1 cellular context compared by ENCODE assay signal in the genomic region with DNA sequence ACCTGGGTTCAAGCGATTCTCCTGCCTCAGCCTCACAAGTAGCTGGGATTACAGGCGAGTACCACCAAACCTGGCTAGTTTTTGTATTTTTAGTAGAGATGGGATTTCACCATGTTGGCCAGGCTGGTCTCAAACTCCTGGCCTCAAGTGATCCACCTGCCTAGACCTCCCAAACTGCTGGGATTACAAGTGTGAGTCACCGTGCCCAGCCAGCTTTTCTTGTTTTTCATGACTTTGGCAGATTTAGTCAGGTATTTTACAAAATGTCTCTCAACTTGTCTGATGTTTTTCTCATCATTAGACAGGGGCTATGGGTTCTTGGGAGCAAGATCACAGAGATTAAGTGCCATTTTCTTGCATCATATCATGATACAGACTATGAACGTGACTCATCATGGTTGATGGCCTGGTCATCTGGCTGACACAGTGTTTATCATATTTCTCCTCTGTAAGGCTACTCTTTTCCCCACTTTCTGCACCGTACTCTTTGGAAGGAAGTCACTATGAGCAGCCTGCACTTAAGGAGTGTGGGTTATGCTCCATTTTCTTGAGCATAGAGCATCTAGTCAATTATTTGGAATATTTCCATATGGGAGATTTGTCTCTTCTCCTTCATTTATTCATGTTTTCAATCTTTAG.
TF ChIP-seq lines count a peak whose summit lies in the region.

No MANE protein-coding gene starts in this region.

TF ChIP-seq in K562, 482 proteins besides CTCF, POLR2A, EP300 and RAD21 (continued from another document and continues in another):
- TF ChIP-seq, protein P1, sequence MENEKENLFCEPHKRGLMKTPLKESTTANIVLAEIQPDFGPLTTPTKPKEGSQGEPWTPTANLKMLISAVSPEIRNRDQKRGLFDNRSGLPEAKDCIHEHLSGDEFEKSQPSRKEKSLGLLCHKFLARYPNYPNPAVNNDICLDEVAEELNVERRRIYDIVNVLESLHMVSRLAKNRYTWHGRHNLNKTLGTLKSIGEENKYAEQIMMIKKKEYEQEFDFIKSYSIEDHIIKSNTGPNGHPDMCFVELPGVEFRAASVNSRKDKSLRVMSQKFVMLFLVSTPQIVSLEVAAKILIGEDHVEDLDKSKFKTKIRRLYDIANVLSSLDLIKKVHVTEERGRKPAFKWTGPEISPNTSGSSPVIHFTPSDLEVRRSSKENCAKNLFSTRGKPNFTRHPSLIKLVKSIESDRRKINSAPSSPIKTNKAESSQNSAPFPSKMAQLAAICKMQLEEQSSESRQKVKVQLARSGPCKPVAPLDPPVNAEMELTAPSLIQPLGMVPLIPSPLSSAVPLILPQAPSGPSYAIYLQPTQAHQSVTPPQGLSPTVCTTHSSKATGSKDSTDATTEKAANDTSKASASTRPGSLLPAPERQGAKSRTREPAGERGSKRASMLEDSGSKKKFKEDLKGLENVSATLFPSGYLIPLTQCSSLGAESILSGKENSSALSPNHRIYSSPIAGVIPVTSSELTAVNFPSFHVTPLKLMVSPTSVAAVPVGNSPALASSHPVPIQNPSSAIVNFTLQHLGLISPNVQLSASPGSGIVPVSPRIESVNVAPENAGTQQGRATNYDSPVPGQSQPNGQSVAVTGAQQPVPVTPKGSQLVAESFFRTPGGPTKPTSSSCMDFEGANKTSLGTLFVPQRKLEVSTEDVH (IDR thresholded peaks at IDR 0.05; ENCODE audit: low read depth, partially characterized antibody), result no peak
- TF ChIP-seq, protein P2, sequence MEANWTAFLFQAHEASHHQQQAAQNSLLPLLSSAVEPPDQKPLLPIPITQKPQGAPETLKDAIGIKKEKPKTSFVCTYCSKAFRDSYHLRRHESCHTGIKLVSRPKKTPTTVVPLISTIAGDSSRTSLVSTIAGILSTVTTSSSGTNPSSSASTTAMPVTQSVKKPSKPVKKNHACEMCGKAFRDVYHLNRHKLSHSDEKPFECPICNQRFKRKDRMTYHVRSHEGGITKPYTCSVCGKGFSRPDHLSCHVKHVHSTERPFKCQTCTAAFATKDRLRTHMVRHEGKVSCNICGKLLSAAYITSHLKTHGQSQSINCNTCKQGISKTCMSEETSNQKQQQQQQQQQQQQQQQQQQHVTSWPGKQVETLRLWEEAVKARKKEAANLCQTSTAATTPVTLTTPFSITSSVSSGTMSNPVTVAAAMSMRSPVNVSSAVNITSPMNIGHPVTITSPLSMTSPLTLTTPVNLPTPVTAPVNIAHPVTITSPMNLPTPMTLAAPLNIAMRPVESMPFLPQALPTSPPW (CRISPR knock-in tag; IDR thresholded peaks at IDR 0.05), result peak; percentile 56
- TF ChIP-seq ZNF263 (CRISPR knock-in tag; IDR thresholded peaks at IDR 0.05; ENCODE audit: borderline replicate concordance) (no peak), NCOA6 (IDR thresholded peaks at IDR 0.05) (no peak), RCOR1 (IDR thresholded peaks at IDR 0.05; ENCODE audit: borderline replicate concordance in 1 of 2, low read depth in 2 of 2, low read length in 2 of 2) (peak in 1 of 2 experiments; percentile 82; a peak in 2 of 4 replicates), SREBF1 (IDR thresholded peaks at IDR 0.05; ENCODE audit: borderline replicate concordance, low read depth, low read length) (no peak), BDP1 (IDR thresholded peaks at IDR 0.05; ENCODE audit: insufficient read depth, insufficient read length) (no peak), SMARCE1 (IDR thresholded peaks at IDR 0.05) (peak; percentile 97), MEF2D (tag; conservative IDR thresholded peaks at IDR 0.05; ENCODE audit: low read depth) (peak; percentile 46; the same call in 1 of the 2 replicates), NFXL1 (CRISPR knock-in tag; IDR thresholded peaks at IDR 0.05) (no peak), ARHGAP35 (IDR thresholded peaks at IDR 0.05; ENCODE audit: partially characterized antibody) (no peak), ZNF589 (CRISPR knock-in tag; IDR thresholded peaks at IDR 0.05; ENCODE audit: low read depth) (peak; percentile 75; the same call in 1 of the 2 replicates), NR2F6 (CRISPR knock-in tag; IDR thresholded peaks at IDR 0.05) (no peak), SP2 (IDR thresholded peaks at IDR 0.05; ENCODE audit: extremely low read depth, low read depth, low read length, poor library complexity, severe bottlenecking) (no peak), HNRNPK (IDR thresholded peaks at IDR 0.05; ENCODE audit: low read depth, low read length, poor library complexity, severe bottlenecking) (no peak), FOXP1 (CRISPR knock-in tag; IDR thresholded peaks at IDR 0.05) (no peak), KLF1 (tag; IDR thresholded peaks at IDR 0.05) (0 out of 2 replicates have a peak, but pooled peaks have one; percentile 40), SIN3A (IDR thresholded peaks at IDR 0.05; ENCODE audit: borderline replicate concordance in 2 of 2, control insufficient read depth in 1 of 2, low read depth in 2 of 2, low read length in 2 of 2) (no peak), ZNF561 (CRISPR knock-in tag; conservative IDR thresholded peaks at IDR 0.05) (no peak), TCFL5 (CRISPR knock-in tag; conservative IDR thresholded peaks at IDR 0.05) (no peak), RBM15 (IDR thresholded peaks at IDR 0.05; ENCODE audit: insufficient read depth, low read length) (no peak)
- TF ChIP-seq, protein P3, sequence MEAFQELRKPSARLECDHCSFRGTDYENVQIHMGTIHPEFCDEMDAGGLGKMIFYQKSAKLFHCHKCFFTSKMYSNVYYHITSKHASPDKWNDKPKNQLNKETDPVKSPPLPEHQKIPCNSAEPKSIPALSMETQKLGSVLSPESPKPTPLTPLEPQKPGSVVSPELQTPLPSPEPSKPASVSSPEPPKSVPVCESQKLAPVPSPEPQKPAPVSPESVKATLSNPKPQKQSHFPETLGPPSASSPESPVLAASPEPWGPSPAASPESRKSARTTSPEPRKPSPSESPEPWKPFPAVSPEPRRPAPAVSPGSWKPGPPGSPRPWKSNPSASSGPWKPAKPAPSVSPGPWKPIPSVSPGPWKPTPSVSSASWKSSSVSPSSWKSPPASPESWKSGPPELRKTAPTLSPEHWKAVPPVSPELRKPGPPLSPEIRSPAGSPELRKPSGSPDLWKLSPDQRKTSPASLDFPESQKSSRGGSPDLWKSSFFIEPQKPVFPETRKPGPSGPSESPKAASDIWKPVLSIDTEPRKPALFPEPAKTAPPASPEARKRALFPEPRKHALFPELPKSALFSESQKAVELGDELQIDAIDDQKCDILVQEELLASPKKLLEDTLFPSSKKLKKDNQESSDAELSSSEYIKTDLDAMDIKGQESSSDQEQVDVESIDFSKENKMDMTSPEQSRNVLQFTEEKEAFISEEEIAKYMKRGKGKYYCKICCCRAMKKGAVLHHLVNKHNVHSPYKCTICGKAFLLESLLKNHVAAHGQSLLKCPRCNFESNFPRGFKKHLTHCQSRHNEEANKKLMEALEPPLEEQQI (IDR thresholded peaks at IDR 0.05), result peak; percentile 61; the same call in 1 of the 2 replicates
- TF ChIP-seq, protein P4, sequence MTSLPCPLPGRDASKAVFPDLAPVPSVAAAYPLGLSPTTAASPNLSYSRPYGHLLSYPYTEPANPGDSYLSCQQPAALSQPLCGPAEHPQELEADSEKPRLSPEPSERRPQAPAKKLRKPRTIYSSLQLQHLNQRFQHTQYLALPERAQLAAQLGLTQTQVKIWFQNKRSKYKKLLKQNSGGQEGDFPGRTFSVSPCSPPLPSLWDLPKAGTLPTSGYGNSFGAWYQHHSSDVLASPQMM (CRISPR knock-in tag; IDR thresholded peaks at IDR 0.05), result no peak
- TF ChIP-seq, protein P5, sequence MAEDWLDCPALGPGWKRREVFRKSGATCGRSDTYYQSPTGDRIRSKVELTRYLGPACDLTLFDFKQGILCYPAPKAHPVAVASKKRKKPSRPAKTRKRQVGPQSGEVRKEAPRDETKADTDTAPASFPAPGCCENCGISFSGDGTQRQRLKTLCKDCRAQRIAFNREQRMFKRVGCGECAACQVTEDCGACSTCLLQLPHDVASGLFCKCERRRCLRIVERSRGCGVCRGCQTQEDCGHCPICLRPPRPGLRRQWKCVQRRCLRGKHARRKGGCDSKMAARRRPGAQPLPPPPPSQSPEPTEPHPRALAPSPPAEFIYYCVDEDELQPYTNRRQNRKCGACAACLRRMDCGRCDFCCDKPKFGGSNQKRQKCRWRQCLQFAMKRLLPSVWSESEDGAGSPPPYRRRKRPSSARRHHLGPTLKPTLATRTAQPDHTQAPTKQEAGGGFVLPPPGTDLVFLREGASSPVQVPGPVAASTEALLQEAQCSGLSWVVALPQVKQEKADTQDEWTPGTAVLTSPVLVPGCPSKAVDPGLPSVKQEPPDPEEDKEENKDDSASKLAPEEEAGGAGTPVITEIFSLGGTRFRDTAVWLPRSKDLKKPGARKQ (CRISPR knock-in tag; IDR thresholded peaks at IDR 0.05), result no peak
- TF ChIP-seq, protein P6, sequence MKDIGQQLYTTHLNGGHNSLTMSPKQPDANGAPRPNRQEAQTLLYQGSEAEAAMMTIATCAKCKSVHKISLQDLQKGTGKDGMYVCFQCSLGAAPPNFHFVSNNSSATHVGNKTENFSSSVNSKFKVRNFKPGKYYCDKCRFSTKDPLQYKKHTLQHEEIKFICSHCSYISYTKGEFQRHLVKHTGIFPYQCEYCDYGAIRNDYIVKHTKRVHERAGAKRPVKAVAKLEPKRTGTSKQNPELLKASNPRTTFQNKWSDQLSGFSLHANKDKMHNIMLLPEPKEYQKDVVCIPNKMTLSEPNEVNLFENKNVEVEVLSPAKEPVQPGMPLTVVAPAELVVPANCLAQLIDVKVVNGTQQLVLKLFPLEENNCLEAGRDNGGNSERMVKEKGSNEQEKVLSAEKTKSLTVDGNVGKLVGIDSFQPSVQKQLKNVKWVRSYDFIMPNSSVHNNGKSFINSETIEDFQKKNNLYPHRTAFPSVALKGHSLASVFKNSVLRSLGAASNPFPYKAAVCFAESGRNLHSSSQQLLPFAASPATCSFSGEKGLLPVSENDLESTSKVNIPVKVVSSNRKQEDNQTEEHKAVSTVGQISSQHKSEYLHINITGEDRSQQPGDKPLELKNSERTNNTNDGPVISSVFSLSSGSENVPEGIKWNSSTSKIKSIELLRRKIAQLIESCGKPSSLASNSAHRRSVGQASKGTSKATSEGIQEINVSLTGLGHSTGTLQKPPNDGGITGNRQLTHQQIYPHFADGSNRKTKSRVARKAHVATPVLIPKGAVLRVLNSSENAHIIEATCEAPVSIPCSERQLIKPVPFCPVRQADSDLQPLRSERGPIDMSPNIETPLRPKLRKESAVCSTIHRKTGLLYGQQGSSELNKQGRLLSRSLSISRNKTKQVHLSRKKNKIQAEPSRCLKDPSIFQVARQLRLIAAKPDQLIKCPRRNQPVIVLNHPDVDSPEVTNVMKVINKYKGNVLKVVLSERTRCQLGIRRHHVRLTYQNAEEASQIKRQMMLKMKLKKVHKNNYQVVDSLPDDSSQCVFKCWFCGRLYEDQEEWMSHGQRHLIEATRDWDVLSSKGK (CRISPR knock-in tag; IDR thresholded peaks at IDR 0.05), result no peak
- TF ChIP-seq, protein P7, sequence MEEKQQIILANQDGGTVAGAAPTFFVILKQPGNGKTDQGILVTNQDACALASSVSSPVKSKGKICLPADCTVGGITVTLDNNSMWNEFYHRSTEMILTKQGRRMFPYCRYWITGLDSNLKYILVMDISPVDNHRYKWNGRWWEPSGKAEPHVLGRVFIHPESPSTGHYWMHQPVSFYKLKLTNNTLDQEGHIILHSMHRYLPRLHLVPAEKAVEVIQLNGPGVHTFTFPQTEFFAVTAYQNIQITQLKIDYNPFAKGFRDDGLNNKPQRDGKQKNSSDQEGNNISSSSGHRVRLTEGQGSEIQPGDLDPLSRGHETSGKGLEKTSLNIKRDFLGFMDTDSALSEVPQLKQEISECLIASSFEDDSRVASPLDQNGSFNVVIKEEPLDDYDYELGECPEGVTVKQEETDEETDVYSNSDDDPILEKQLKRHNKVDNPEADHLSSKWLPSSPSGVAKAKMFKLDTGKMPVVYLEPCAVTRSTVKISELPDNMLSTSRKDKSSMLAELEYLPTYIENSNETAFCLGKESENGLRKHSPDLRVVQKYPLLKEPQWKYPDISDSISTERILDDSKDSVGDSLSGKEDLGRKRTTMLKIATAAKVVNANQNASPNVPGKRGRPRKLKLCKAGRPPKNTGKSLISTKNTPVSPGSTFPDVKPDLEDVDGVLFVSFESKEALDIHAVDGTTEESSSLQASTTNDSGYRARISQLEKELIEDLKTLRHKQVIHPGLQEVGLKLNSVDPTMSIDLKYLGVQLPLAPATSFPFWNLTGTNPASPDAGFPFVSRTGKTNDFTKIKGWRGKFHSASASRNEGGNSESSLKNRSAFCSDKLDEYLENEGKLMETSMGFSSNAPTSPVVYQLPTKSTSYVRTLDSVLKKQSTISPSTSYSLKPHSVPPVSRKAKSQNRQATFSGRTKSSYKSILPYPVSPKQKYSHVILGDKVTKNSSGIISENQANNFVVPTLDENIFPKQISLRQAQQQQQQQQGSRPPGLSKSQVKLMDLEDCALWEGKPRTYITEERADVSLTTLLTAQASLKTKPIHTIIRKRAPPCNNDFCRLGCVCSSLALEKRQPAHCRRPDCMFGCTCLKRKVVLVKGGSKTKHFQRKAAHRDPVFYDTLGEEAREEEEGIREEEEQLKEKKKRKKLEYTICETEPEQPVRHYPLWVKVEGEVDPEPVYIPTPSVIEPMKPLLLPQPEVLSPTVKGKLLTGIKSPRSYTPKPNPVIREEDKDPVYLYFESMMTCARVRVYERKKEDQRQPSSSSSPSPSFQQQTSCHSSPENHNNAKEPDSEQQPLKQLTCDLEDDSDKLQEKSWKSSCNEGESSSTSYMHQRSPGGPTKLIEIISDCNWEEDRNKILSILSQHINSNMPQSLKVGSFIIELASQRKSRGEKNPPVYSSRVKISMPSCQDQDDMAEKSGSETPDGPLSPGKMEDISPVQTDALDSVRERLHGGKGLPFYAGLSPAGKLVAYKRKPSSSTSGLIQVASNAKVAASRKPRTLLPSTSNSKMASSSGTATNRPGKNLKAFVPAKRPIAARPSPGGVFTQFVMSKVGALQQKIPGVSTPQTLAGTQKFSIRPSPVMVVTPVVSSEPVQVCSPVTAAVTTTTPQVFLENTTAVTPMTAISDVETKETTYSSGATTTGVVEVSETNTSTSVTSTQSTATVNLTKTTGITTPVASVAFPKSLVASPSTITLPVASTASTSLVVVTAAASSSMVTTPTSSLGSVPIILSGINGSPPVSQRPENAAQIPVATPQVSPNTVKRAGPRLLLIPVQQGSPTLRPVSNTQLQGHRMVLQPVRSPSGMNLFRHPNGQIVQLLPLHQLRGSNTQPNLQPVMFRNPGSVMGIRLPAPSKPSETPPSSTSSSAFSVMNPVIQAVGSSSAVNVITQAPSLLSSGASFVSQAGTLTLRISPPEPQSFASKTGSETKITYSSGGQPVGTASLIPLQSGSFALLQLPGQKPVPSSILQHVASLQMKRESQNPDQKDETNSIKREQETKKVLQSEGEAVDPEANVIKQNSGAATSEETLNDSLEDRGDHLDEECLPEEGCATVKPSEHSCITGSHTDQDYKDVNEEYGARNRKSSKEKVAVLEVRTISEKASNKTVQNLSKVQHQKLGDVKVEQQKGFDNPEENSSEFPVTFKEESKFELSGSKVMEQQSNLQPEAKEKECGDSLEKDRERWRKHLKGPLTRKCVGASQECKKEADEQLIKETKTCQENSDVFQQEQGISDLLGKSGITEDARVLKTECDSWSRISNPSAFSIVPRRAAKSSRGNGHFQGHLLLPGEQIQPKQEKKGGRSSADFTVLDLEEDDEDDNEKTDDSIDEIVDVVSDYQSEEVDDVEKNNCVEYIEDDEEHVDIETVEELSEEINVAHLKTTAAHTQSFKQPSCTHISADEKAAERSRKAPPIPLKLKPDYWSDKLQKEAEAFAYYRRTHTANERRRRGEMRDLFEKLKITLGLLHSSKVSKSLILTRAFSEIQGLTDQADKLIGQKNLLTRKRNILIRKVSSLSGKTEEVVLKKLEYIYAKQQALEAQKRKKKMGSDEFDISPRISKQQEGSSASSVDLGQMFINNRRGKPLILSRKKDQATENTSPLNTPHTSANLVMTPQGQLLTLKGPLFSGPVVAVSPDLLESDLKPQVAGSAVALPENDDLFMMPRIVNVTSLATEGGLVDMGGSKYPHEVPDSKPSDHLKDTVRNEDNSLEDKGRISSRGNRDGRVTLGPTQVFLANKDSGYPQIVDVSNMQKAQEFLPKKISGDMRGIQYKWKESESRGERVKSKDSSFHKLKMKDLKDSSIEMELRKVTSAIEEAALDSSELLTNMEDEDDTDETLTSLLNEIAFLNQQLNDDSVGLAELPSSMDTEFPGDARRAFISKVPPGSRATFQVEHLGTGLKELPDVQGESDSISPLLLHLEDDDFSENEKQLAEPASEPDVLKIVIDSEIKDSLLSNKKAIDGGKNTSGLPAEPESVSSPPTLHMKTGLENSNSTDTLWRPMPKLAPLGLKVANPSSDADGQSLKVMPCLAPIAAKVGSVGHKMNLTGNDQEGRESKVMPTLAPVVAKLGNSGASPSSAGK (IDR thresholded peaks at IDR 0.05), result peak; percentile 66; the same call in 1 of the 2 replicates
